Comparison of ENCODE assay signal across 11 cellular contexts in the genomic region with DNA sequence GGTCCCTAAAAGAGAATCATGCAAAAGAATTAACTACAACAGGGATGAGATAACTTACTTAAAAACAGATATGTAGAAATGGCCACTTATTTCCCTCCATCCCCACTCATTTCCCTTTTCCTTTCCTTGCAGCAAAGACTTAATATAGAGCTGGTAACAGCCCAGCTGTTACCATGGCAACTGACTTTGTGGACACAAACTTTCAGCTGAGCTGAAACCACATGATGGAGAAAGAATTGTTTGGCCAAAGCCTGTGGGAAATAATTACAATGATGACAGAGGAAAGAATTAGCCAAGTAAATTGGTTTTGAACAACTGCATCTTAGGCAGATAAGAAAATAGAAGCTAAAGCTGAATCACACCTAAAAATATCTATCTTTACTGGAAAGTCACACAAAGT.
DNase-seq lines count a peak whose midpoint lies in the region; ATAC-seq, FAIRE-seq and TF ChIP-seq lines count a peak whose summit lies in the region.
"Had no signal": no experiment of that assay in that cellular context is flagged by ENCODE, and none has a peak within 500 bp of the region (broad histone marks: within the 10 kb centered on the region; RNA-seq: fewer than 3 reads in every experiment).

No MANE protein-coding gene starts in this region.

- no peak for FAIRE-seq in GM12892 (lab: Jason Lieb, UNC)
- FAIRE-seq: GM18507 had no signal

- no peaks in the 10 kb centered on the region for H3K27me3 Mint-ChIP-seq in activated T-cell treated with anti-CD3 and anti-CD28 coated beads, Interleukin-2, amount 50 U/mL, for 72 hours (ENCODE audit: low read depth)

- H3K4me1 ChIP-seq in body of pancreas = no peaks in the 10 kb centered on the region
- no peaks in the 10 kb centered on the region for H3K4me1 ChIP-seq in left lung
- H3K4me1 ChIP-seq in uterus = peaks cover 12 to 31% of the 10 kb centered on the region in 2 donors
- H3K4me1 ChIP-seq: vagina had no signal

- no peaks in the 10 kb centered on the region for H3K27me3 ChIP-seq in body of pancreas
- no peaks in the 10 kb centered on the region for H3K27me3 ChIP-seq in left lung
- H3K27me3 ChIP-seq in uterus = no peaks in the 10 kb centered on the region
- H3K27me3 ChIP-seq: vagina had no signal

- TF ChIP-seq CTCF in body of pancreas (IDR thresholded peaks at IDR 0.05) (no peak), left lung (IDR thresholded peaks at IDR 0.05) (no peak), uterus (IDR thresholded peaks at IDR 0.05) (no peak)

- H3K27ac ChIP-seq in body of pancreas (no peak overlapping the region), left lung (peak overlapping the region in 1 of 2 donors; percentile 35), uterus (peak overlapping the region; percentile 27 to 72)
- H3K27ac ChIP-seq: vagina had no signal

- no peak overlapping the region for H3K27ac Mint-ChIP-seq in activated T-cell treated with anti-CD3 and anti-CD28 coated beads, Interleukin-2, amount 50 U/mL, for 72 hours
- H3K27ac Mint-ChIP-seq: activated naive CD8-positive, alpha-beta T cell had no signal

- H3K4me1 Mint-ChIP-seq in activated T-cell treated with anti-CD3 and anti-CD28 coated beads, Interleukin-2, amount 50 U/mL, for 72 hours (ENCODE audit: low read depth) = no peaks in the 10 kb centered on the region

- peaks cover under 1 to 5% of the 10 kb centered on the region in 2 donors for H3K9me3 Mint-ChIP-seq in activated T-cell treated with anti-CD3 and anti-CD28 coated beads, Interleukin-2, amount 50 U/mL, for 72 hours

- H3K4me3 ChIP-seq in body of pancreas (no peak overlapping the region), left lung (no peak overlapping the region), uterus (no peak overlapping the region)
- H3K4me3 ChIP-seq: vagina had no signal

- no peak overlapping the region for H3K4me3 Mint-ChIP-seq in activated T-cell treated with anti-CD3 and anti-CD28 coated beads, Interleukin-2, amount 50 U/mL, for 72 hours
- H3K4me3 Mint-ChIP-seq: activated naive CD8-positive, alpha-beta T cell had no signal

- peaks cover 0 to 2% of the 10 kb centered on the region in 2 donors for H3K36me3 Mint-ChIP-seq in activated T-cell treated with anti-CD3 and anti-CD28 coated beads, Interleukin-2, amount 50 U/mL, for 72 hours (ENCODE audit: insufficient read depth in 2 of 2)
- H3K36me3 Mint-ChIP-seq: activated naive CD8-positive, alpha-beta T cell had no signal

- TF ChIP-seq POLR2A in body of pancreas (IDR thresholded peaks at IDR 0.05) (no peak), uterus (IDR thresholded peaks at IDR 0.05) (no peak), GM12892 (IDR thresholded peaks at IDR 0.05; ENCODE audit: low read depth, low read length) (no peak)

- intact Hi-C loops in Right ventricle myocardium inferior (cut with DNase I) = no loop called here
- intact Hi-C loops in cardiac septum (cut with DNase I) = no loop called here
- intact Hi-C loops in body of pancreas (cut with DNase I) = no loop called here
- intact Hi-C loops in left lung (cut with DNase I) = no loop called here
- intact Hi-C loops in uterus (cut with DNase I; ENCODE audit: low total_unique reads) = no loop called here

- H3K9me3 ChIP-seq in body of pancreas = no peaks in the 10 kb centered on the region
- H3K9me3 ChIP-seq in left lung = no peaks in the 10 kb centered on the region
- no peaks in the 10 kb centered on the region for H3K9me3 ChIP-seq in uterus
- H3K9me3 ChIP-seq: vagina had no signal

- DNase-seq in Right ventricle myocardium inferior (ENCODE audit: missing footprints) = no peak
- no peak for DNase-seq in cardiac septum (ENCODE audit: low spot score)
- peak; percentile 24 to 70 (median 32) for DNase-seq in body of pancreas
- DNase-seq in left lung = peak in 1 of 2 donors; percentile 35
- peak; percentile 49 to 58 for DNase-seq in uterus
- no peak for DNase-seq in GM12892 (ENCODE audit: insufficient read length)
- DNase-seq in C1 segment of cervical spinal cord (lab: John Stamatoyannopoulos, UW) = no peak
- DNase-seq in activated T-cell treated with anti-CD3 and anti-CD28 coated beads, Interleukin-2, amount 50 U/mL, for 72 hours = no peak

- H3K36me3 ChIP-seq in body of pancreas (replicated peaks in 1 of 2; ENCODE audit: insufficient read depth in 1 of 2, low read depth in 2 of 2) (no peaks in the 10 kb centered on the region), left lung (no peaks in the 10 kb centered on the region), uterus (no peaks in the 10 kb centered on the region)
- H3K36me3 ChIP-seq: vagina had no signal

- ATAC-seq in Right ventricle myocardium inferior = peak; percentile 65
- ATAC-seq in body of pancreas = peak; percentile 86
- ATAC-seq in left lung = peak; percentile 74
- ATAC-seq in activated T-cell treated with anti-CD3 and anti-CD28 coated beads, Interleukin-2, amount 50 U/mL, for 72 hours (replicated peaks in 1 of 2) = no peak

Comparison
In these comparisons a context has a peak if more than half of its experiments do, and no peak if none do; other contexts are left out.
1. ATAC-seq: peak in Right ventricle myocardium inferior (single experiment), body of pancreas (single experiment) and left lung (single experiment); none in activated T-cell treated with anti-CD3 and anti-CD28 coated beads, Interleukin-2, amount 50 U/mL, for 72 hours (0 of 2).
2. DNase-seq: peak in body of pancreas (4 of 4) and uterus (2 of 2); none in Right ventricle myocardium inferior (single experiment), cardiac septum (single experiment), GM12892 (single experiment), C1 segment of cervical spinal cord (0 of 14) and activated T-cell treated with anti-CD3 and anti-CD28 coated beads, Interleukin-2, amount 50 U/mL, for 72 hours (0 of 2).
3. H3K27ac ChIP-seq: peak in uterus (2 of 2); none in body of pancreas (0 of 4).